12 cellular contexts compared by ENCODE assay signal in the genomic region with DNA sequence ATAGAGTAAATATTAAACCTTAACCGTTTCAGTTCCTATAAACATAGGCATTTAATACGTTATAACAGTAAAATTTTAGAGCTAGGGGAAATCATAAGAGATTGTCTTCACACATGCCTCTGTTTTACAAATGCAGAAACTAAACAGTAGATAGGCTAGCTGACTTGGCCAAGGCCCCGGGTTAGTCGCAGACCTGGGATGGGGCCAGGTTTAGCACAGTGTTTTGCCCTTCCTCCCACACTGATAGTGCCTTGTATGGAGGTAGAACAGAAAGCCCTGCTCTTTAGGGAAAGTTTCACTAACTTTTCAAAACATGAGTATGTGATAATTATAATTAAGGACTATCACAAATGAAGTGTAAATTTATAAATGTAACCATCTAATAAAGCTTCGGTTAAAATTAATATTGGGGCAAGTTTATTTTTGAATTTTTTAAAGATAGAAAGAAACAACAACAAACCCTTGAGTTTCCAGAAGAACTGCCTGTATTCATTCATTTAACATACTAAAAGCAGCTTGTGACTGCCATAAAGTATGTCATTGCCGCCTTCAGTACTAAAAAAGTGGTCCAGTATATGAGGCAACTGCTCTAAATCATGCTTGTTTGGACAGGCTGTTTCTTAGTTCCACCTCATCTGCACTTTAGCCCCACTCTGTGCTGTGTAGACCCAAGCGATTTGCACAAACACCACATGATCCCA.
A peak's percentile ranks its signal among the peaks of the same experiment; 100 is the strongest.
DNase-seq lines count a peak whose midpoint lies in the region; ATAC-seq and TF ChIP-seq lines count a peak whose summit lies in the region.
"Had no signal": no experiment of that assay in that cellular context is flagged by ENCODE, and none has a peak within 500 bp of the region (broad histone marks: within the 10 kb centered on the region; RNA-seq: fewer than 3 reads in every experiment).

No MANE protein-coding gene starts in this region.

- H3K27ac ChIP-seq in GM23338 (ENCODE audit: low read depth): no peak overlapping the region
- H3K27ac ChIP-seq in tibial artery: peak overlapping the region; percentile 22 to 35

- H3K9me3 Mint-ChIP-seq in GM23338: peaks cover 7% of the 10 kb centered on the region; the same call in 2 of the 3 replicates
- H3K9me3 Mint-ChIP-seq: naive B cell had no signal

- no peaks in the 10 kb centered on the region for H4K20me1 ChIP-seq in GM23338 (replicated peaks; ENCODE audit: insufficient read depth)

- H3K27me3 ChIP-seq in GM23338 (ENCODE audit: insufficient read depth) (no peaks in the 10 kb centered on the region), tibial artery (no peaks in the 10 kb centered on the region)

- H3K36me3 ChIP-seq in GM23338 (ENCODE audit: insufficient read depth) (no peaks in the 10 kb centered on the region), tibial artery (no peaks in the 10 kb centered on the region)

- no peaks in the 10 kb centered on the region for H3K9me2 ChIP-seq in GM23338 (ENCODE audit: insufficient read depth)

- H3K4me1 Mint-ChIP-seq in GM23338: no peaks in the 10 kb centered on the region; the same call in 2 of the 3 replicates

- peak; percentile 58 for ATAC-seq in GM23338
- ATAC-seq in left colon: peak; percentile 97
- no peak for ATAC-seq in HG03196 (IDR thresholded peaks at IDR 0.05; ENCODE audit: unreplicated experiment)

- 0 out of 2 replicates have a peak overlapping the region, but pooled peaks have one; percentile 21 for H2AFZ ChIP-seq in GM23338

- no peak overlapping the region for H3K4me3 Mint-ChIP-seq in GM23338
- H3K4me3 Mint-ChIP-seq: naive B cell had no signal

- no peaks in the 10 kb centered on the region for H3K9me3 ChIP-seq in tibial artery

- H3K4me2 ChIP-seq in GM23338: no peak overlapping the region

- DNase-seq in GM23338 (ENCODE audit: low spot score) (no peak), amniotic epithelial cell (ENCODE audit: low read depth) (peak; percentile 72), left colon (peak; percentile 59 to 79), tibial artery (peak in 1 of 2 donors; percentile 75), SW480 (ENCODE audit: low spot score) (no peak), NCI-H2029 (lab: John Stamatoyannopoulos, UW) (no peak)
- DNase-seq in activated CD8-positive, alpha-beta memory T cell treated with anti-CD3 and anti-CD28 coated beads for 24 hours: no peak
- DNase-seq: activated CD4-positive, alpha-beta T cell treated with anti-CD3 and anti-CD28 coated beads, Interleukin-2, amount 50 U/mL, for 1 hour; EL; naive B cell; NCI-H1417 treated with DMSO at 0.1 percent for 48 hours had no signal

- no peaks in the 10 kb centered on the region for H3K4me1 ChIP-seq in GM23338 (ENCODE audit: insufficient read depth)
- H3K4me1 ChIP-seq in tibial artery: peaks cover 0 to 12% (median 0%) of the 10 kb centered on the region in 4 donors

- H3K27me3 Mint-ChIP-seq in GM23338 (ENCODE audit: insufficient read depth, low read depth, poor library complexity): peaks cover 1% of the 10 kb centered on the region

- H3K4me3 ChIP-seq in GM23338: no peak overlapping the region
- no peak overlapping the region for H3K4me3 ChIP-seq in tibial artery

- no peak overlapping the region for H3K27ac Mint-ChIP-seq in GM23338
- H3K27ac Mint-ChIP-seq: naive B cell had no signal

- TF ChIP-seq CTCF in GM23338 (conservative IDR thresholded peaks at IDR 0.05; ENCODE audit: low read depth in 2 of 2) (no peak), tibial artery (IDR thresholded peaks at IDR 0.05) (no peak)

- H3K79me2 ChIP-seq in GM23338 (replicated peaks; ENCODE audit: insufficient read depth): no peaks in the 10 kb centered on the region

- no peaks in the 10 kb centered on the region for H3F3A ChIP-seq in GM23338 (replicated peaks; ENCODE audit: low read depth)

- H3K36me3 Mint-ChIP-seq in GM23338 (ENCODE audit: low read depth): no peaks in the 10 kb centered on the region
- H3K36me3 Mint-ChIP-seq: naive B cell had no signal

- intact Hi-C loops in left colon (cut with DNase I, micrococcal nuclease): no loop called here
- intact Hi-C loops in tibial artery (cut with DNase I; ENCODE audit: low total_unique reads): no loop called here

TF ChIP-seq in GM23338, 12 proteins besides CTCF, POLR2A, EP300 and RAD21 (continues in another document):
- TF ChIP-seq ZNF331 (CRISPR knock-in tag; IDR thresholded peaks at IDR 0.05; ENCODE audit: low read depth) (no peak), JUNB (IDR thresholded peaks at IDR 0.05; ENCODE audit: unreplicated experiment) (no peak), NANOG (IDR thresholded peaks at IDR 0.05; ENCODE audit: borderline replicate concordance) (no peak), STAT1 (IDR thresholded peaks at IDR 0.05; ENCODE audit: unreplicated experiment) (no peak), EZH2phosphoT487 (IDR thresholded peaks at IDR 0.05; ENCODE audit: unreplicated experiment) (no peak), EZH2 (IDR thresholded peaks at IDR 0.05; ENCODE audit: low read depth, unreplicated experiment) (no peak), CREB1 (CRISPR knock-in tag; IDR thresholded peaks at IDR 0.05; ENCODE audit: low read depth) (no peak), ZNF114 (CRISPR knock-in tag; IDR thresholded peaks at IDR 0.05) (no peak)
- TF ChIP-seq, protein P1, sequence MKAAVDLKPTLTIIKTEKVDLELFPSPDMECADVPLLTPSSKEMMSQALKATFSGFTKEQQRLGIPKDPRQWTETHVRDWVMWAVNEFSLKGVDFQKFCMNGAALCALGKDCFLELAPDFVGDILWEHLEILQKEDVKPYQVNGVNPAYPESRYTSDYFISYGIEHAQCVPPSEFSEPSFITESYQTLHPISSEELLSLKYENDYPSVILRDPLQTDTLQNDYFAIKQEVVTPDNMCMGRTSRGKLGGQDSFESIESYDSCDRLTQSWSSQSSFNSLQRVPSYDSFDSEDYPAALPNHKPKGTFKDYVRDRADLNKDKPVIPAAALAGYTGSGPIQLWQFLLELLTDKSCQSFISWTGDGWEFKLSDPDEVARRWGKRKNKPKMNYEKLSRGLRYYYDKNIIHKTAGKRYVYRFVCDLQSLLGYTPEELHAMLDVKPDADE (IDR thresholded peaks at IDR 0.05): no peak
- TF ChIP-seq, protein P2, sequence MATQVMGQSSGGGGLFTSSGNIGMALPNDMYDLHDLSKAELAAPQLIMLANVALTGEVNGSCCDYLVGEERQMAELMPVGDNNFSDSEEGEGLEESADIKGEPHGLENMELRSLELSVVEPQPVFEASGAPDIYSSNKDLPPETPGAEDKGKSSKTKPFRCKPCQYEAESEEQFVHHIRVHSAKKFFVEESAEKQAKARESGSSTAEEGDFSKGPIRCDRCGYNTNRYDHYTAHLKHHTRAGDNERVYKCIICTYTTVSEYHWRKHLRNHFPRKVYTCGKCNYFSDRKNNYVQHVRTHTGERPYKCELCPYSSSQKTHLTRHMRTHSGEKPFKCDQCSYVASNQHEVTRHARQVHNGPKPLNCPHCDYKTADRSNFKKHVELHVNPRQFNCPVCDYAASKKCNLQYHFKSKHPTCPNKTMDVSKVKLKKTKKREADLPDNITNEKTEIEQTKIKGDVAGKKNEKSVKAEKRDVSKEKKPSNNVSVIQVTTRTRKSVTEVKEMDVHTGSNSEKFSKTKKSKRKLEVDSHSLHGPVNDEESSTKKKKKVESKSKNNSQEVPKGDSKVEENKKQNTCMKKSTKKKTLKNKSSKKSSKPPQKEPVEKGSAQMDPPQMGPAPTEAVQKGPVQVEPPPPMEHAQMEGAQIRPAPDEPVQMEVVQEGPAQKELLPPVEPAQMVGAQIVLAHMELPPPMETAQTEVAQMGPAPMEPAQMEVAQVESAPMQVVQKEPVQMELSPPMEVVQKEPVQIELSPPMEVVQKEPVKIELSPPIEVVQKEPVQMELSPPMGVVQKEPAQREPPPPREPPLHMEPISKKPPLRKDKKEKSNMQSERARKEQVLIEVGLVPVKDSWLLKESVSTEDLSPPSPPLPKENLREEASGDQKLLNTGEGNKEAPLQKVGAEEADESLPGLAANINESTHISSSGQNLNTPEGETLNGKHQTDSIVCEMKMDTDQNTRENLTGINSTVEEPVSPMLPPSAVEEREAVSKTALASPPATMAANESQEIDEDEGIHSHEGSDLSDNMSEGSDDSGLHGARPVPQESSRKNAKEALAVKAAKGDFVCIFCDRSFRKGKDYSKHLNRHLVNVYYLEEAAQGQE (IDR thresholded peaks at IDR 0.05; ENCODE audit: unreplicated experiment): no peak

Comparison
In these comparisons a context has a peak if more than half of its experiments do, and no peak if none do; other contexts are left out.
1. DNase-seq: peak in amniotic epithelial cell (single experiment) and left colon (2 of 2); none in GM23338 (single experiment), SW480 (single experiment), activated CD8-positive, alpha-beta memory T cell treated with anti-CD3 and anti-CD28 coated beads for 24 hours (single experiment) and NCI-H2029 (single experiment).